ENCODE assay signal across 10 cellular contexts in the genomic region with DNA sequence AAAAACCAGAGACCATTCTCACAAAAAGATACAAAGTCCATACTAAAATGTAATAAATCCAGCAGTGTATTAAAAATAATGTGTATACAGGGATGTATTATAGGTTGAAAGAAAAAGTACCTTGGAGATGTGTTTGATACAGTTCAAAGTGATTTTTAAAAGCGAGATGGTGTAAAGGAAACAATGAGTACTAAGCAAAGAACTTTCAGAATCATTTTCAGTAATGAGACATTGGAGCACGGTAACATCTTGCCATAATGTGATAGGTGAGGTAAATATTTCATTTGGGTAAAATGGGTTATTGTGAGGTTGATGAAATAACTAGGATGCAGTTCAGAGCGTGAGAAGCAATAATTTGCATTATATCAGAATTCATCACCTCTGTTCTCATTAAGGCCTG. TPM values are rescaled to one million over a fixed set of nuclear protein-coding genes. Genes with fewer than 3 reads are reported as not detected.
DNase-seq lines count a peak whose midpoint lies in the region; ATAC-seq and TF ChIP-seq lines count a peak whose summit lies in the region.
"Had no signal": no experiment of that assay in that cellular context is flagged by ENCODE, and none has a peak within 500 bp of the region (broad histone marks: within the 10 kb centered on the region; RNA-seq: fewer than 3 reads in every experiment).

No MANE protein-coding gene starts in this region.

- H3K9me2 ChIP-seq in MM.1S (replicated peaks; ENCODE audit: insufficient read depth, low read length), result no peaks in the 10 kb centered on the region

- no peak overlapping the region for H3K14ac ChIP-seq in mesenchymal stem cell (ENCODE audit: low read length in 2 of 2)

- no peaks in the 10 kb centered on the region for H3K79me2 ChIP-seq in MM.1S (ENCODE audit: low read length)

- DNase-seq in DMS53 (lab: John Stamatoyannopoulos, UW), result peak; percentile 22
- DNase-seq in DMS53 treated with DMSO at 0.1 percent for 48 hours (lab: John Stamatoyannopoulos, UW; ENCODE audit: unreplicated experiment), result no peak
- no peak for DNase-seq in MM.1S
- no peak for DNase-seq in mesenchymal stem cell
- DNase-seq in NCI-H446 treated with DMSO at 0.1 percent for 48 hours (lab: John Stamatoyannopoulos, UW), result no peak
- DNase-seq in NCI-H2227 (lab: John Stamatoyannopoulos, UW; ENCODE audit: unreplicated experiment), result no peak
- DNase-seq: caudate nucleus, NCI-H1417 had no signal

- no peak overlapping the region for H3K4ac ChIP-seq in mesenchymal stem cell (ENCODE audit: low read depth in 1 of 2, low read length in 2 of 2)

- no peak overlapping the region for H2BK15ac ChIP-seq in mesenchymal stem cell (ENCODE audit: low read depth, poor library complexity, severe bottlenecking)

- H3K27ac ChIP-seq in MM.1S (ENCODE audit: low read length) (peak overlapping the region; percentile 57; the same call in 1 of the 2 replicates), mesenchymal stem cell (ENCODE audit: low read length, poor library complexity, severe bottlenecking) (no peak overlapping the region)

- H3K23ac ChIP-seq in mesenchymal stem cell (ENCODE audit: low read length in 2 of 2), result no peak overlapping the region

- TF ChIP-seq CTCF in MM.1S (IDR thresholded peaks at IDR 0.05; ENCODE audit: low read length), result no peak

- 0 out of 2 replicates have a peak, but pooled peaks cover 4% of the 10 kb centered on the region for H3K4me1 ChIP-seq in MM.1S (ENCODE audit: low read length)
- H3K4me1 ChIP-seq in mesenchymal stem cell (ENCODE audit: control insufficient read depth, insufficient read depth, low read depth, low read length), result no peaks in the 10 kb centered on the region

- H3K9me3 ChIP-seq in MM.1S (replicated peaks; ENCODE audit: insufficient read depth, low read length) (no peaks in the 10 kb centered on the region), mesenchymal stem cell (ENCODE audit: control insufficient read depth, low read length) (no peaks in the 10 kb centered on the region)

- H3K36me3 ChIP-seq in MM.1S (replicated peaks; ENCODE audit: insufficient read depth, low read length), result no peaks in the 10 kb centered on the region
- peaks cover 9 to 33% of the 10 kb centered on the region in 2 experiments for H3K36me3 ChIP-seq in mesenchymal stem cell (ENCODE audit: control insufficient read depth in 1 of 2, insufficient read depth in 2 of 2, low read depth in 1 of 2, low read length in 2 of 2)

- H3K4me3 ChIP-seq in MM.1S (ENCODE audit: low read length), result no peak overlapping the region
- H3K4me3 ChIP-seq in mesenchymal stem cell (ENCODE audit: insufficient read depth in 1 of 2, low read depth in 1 of 2, low read length in 2 of 2), result no peak overlapping the region

- H2BK12ac ChIP-seq in mesenchymal stem cell (ENCODE audit: low read length in 2 of 2), result no peak overlapping the region

- no peak overlapping the region for H4K91ac ChIP-seq in mesenchymal stem cell (ENCODE audit: low read length)

- H3F3A ChIP-seq in MM.1S (ENCODE audit: insufficient read depth, low read length), result peaks cover 18% of the 10 kb centered on the region

- H3K18ac ChIP-seq in mesenchymal stem cell (ENCODE audit: low read depth in 1 of 2, low read length in 2 of 2), result no peak overlapping the region

- H3K4me2 ChIP-seq in MM.1S (ENCODE audit: low read depth, low read length), result no peak overlapping the region
- H3K4me2 ChIP-seq in mesenchymal stem cell (ENCODE audit: low read length, poor library complexity, severe bottlenecking), result no peak overlapping the region

- WGBS in mesenchymal stem cell, result 100% methylated on average over 2 of the region's 3 CpGs

- ATAC-seq in GM21447 (IDR thresholded peaks at IDR 0.05; ENCODE audit: unreplicated experiment), result peak; percentile 41
- ATAC-seq in GM19452 (IDR thresholded peaks at IDR 0.05; ENCODE audit: unreplicated experiment), result no peak

- no peak overlapping the region for H2AFZ ChIP-seq in MM.1S (ENCODE audit: low read length)
- no peak overlapping the region for H2AFZ ChIP-seq in mesenchymal stem cell (ENCODE audit: low read depth, low read length)

- H3K9ac ChIP-seq in MM.1S (ENCODE audit: low read length) (no peak overlapping the region), mesenchymal stem cell (ENCODE audit: low read length) (peak overlapping the region; percentile 56)

- no peak overlapping the region for H2BK5ac ChIP-seq in mesenchymal stem cell (ENCODE audit: low read depth, low read length, poor library complexity, severe bottlenecking)

- H3K79me1 ChIP-seq in mesenchymal stem cell (replicated peaks; ENCODE audit: low read length, poor library complexity, severe bottlenecking), result no peaks in the 10 kb centered on the region

- no peak overlapping the region for H4K8ac ChIP-seq in mesenchymal stem cell (ENCODE audit: low read length)

- H3K27me3 ChIP-seq in MM.1S (replicated peaks; ENCODE audit: insufficient read depth, low read length) (no peaks in the 10 kb centered on the region), mesenchymal stem cell (ENCODE audit: control insufficient read depth in 1 of 2, insufficient read depth in 1 of 2, low read length in 2 of 2) (peaks cover 0 to 2% of the 10 kb centered on the region in 2 experiments)

- H2AK5ac ChIP-seq in mesenchymal stem cell (ENCODE audit: low read length, severe bottlenecking), result no peak overlapping the region

- no peak overlapping the region for H2BK120ac ChIP-seq in mesenchymal stem cell (ENCODE audit: low read depth, low read length)

- H4K20me1 ChIP-seq in MM.1S (ENCODE audit: insufficient read depth, low read length), result 0 out of 2 replicates have a peak, but pooled peaks cover 3% of the 10 kb centered on the region

RNA-seq across cellular contexts. Expression of a gene that starts 25.9 kb away (rescaled TPM):
- polyA plus RNA-seq in mesenchymal stem cell (2013, experiment 1 of 2), result 113 TPM
- 111 TPM for polyA plus RNA-seq in mesenchymal stem cell (2013, experiment 2 of 2)

RNA-seq across cellular contexts. Expression of a gene that starts 53.7 kb away (rescaled TPM):
- polyA plus RNA-seq in mesenchymal stem cell (2013, experiment 1 of 2), result 2.6 TPM
- 2.6 TPM for polyA plus RNA-seq in mesenchymal stem cell (2013, experiment 2 of 2)
